Comparison of ENCODE assay signal across 24 cellular contexts in the genomic region with DNA sequence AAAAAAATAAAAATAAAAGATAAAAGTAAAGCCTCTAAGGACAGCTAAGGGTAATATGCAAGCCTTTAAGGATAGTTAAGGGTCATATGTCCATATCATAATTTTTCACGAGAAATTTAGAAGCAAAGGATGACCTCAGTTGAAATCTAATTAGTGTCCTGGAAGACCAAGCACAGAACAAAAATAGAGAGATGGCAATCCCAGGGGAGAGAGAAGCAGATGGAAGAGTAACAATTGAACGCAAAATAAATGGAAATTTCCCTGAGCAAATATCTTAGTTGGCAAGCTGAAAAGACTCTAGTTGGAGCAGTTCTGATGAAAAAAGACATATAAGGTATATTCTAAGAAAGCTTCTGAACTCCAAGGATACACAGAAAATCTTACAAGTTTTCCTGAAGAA.
"Had no signal": no experiment of that assay in that cellular context is flagged by ENCODE, and none has a peak within 500 bp of the region (broad histone marks: within the 10 kb centered on the region; RNA-seq: fewer than 3 reads in every experiment).

No MANE protein-coding gene starts in this region.

- H3K27ac ChIP-seq: SJSA1, SK-N-MC had no signal

- H3K27me3 ChIP-seq: MG63, SJSA1 had no signal

- FAIRE-seq: HepG2, RCC 7860 had no signal

- H3K36me3 ChIP-seq: MG63, SJSA1 had no signal

- DNase-seq: IMR-90, Karpas-422, KG1, MG63, NCI-H1092, NCI-H1105 treated with DMSO at 0.1 percent for 48 hours, NCI-H1417 treated with DMSO at 0.1 percent for 48 hours, NCI-H146, NCI-H1694 treated with DMSO at 0.1 percent for 48 hours, NCI-H1930, NCI-H2081, NCI-H2107, NCI-H345, NCI-H510A, NCI-H524 treated with DMSO at 0.1 percent for 48 hours, NCI-H69, NCI-H774, Right ventricle myocardium superior, RPMI8226, SIG-M5 had no signal

- ATAC-seq: HepG2 had no signal

- H3K9me3 ChIP-seq: SJSA1 had no signal

- H3K4me3 ChIP-seq: MG63, SJSA1, SK-N-MC had no signal
